In genomic region chr11:19394525-19395016, GRCh38 we compare ENCODE assay signal across 15 cellular contexts.
DNase-seq lines count a peak whose midpoint lies in the region; ATAC-seq and TF ChIP-seq lines count a peak whose summit lies in the region.
"Had no signal": no experiment of that assay in that cellular context is flagged by ENCODE, and none has a peak within 500 bp of the region (broad histone marks: within the 10 kb centered on the region; RNA-seq: fewer than 3 reads in every experiment).

No MANE protein-coding gene starts in this region.

- H3K36me3 Mint-ChIP-seq in activated CD4-positive, alpha-beta T cell treated with anti-CD3 and anti-CD28 coated beads for 36 hours (ENCODE audit: low read depth), result no peaks in the 10 kb centered on the region

- H3K27me3 ChIP-seq in ascending aorta, result no peaks in the 10 kb centered on the region
- H3K27me3 ChIP-seq: tibial nerve had no signal

- intact Hi-C loops in activated CD4-positive, alpha-beta T cell treated with anti-CD3 and anti-CD28 coated beads for 36 hours (cut with DNase I, micrococcal nuclease), result loop anchor here in 1 of 2 experiments (1.0 kb wide), 1 partner anchor 48 kb away; no protein-coding TSS in a partner anchor
- intact Hi-C loops in ascending aorta (cut with DNase I), result no loop called here

- ATAC-seq in activated CD4-positive, alpha-beta T cell treated with anti-CD3 and anti-CD28 coated beads for 36 hours, result peak; percentile 91
- ATAC-seq in GM21423 (IDR thresholded peaks at IDR 0.05; ENCODE audit: unreplicated experiment) (peak; percentile 70), HG03066 (IDR thresholded peaks at IDR 0.05; ENCODE audit: low read depth, unreplicated experiment) (peak; percentile 69)
- ATAC-seq: PC-3 had no signal

- peak; percentile 41 for DNase-seq in activated CD4-positive, alpha-beta T cell treated with anti-CD3 and anti-CD28 coated beads for 36 hours
- no peak for DNase-seq in activated CD4-positive, alpha-beta T cell treated with anti-CD3 and anti-CD28 coated beads for 1 hour
- DNase-seq in coronary artery (ENCODE audit: low spot score), result peak; percentile 22
- no peak for DNase-seq in ascending aorta (ENCODE audit: low spot score in 2 of 2)
- DNase-seq in middle frontal gyrus (ENCODE audit: extremely low spot score, low spot score), result no peak
- DNase-seq in amygdala (lab: John Stamatoyannopoulos, UW), result no peak
- DNase-seq: NCI-H1105 treated with DMSO at 0.1 percent for 48 hours; occipital lobe; PC-3; stimulated activated CD4-positive, alpha-beta T cell treated with anti-CD3 and anti-CD28 coated beads, Interleukin-4, amount 100 ng/mL, for 24 hours; WERI-Rb-1 had no signal

- no peak overlapping the region for H3K27ac Mint-ChIP-seq in activated CD4-positive, alpha-beta T cell treated with anti-CD3 and anti-CD28 coated beads for 36 hours

- peaks cover 4% of the 10 kb centered on the region for H3K4me1 Mint-ChIP-seq in activated CD4-positive, alpha-beta T cell treated with anti-CD3 and anti-CD28 coated beads for 36 hours

- TF ChIP-seq CTCF in coronary artery (IDR thresholded peaks at IDR 0.05) (no peak), ascending aorta (IDR thresholded peaks at IDR 0.05) (no peak)

- H3K4me3 Mint-ChIP-seq in activated CD4-positive, alpha-beta T cell treated with anti-CD3 and anti-CD28 coated beads for 36 hours, result no peak overlapping the region

- H3K4me3 ChIP-seq in coronary artery, result no peak overlapping the region
- no peak overlapping the region for H3K4me3 ChIP-seq in ascending aorta
- H3K4me3 ChIP-seq: tibial nerve had no signal

- H3K9me3 ChIP-seq in ascending aorta, result no peaks in the 10 kb centered on the region

- H3K36me3 ChIP-seq in ascending aorta, result no peaks in the 10 kb centered on the region
- H3K36me3 ChIP-seq: tibial nerve, WERI-Rb-1 had no signal

- POLR2A ChIA-PET in activated CD4-positive, alpha-beta T cell treated with anti-CD3 and anti-CD28 coated beads for 36 hours (lab: Charles Lee), result no interaction called here

- CTCF ChIA-PET in activated CD4-positive, alpha-beta T cell treated with anti-CD3 and anti-CD28 coated beads for 36 hours (lab: Charles Lee), result interaction anchor here (0.9 kb wide), 1 partner anchor 170 kb away, joined by 3 read pairs; no protein-coding TSS in a partner anchor

- H3K9me3 Mint-ChIP-seq in activated CD4-positive, alpha-beta T cell treated with anti-CD3 and anti-CD28 coated beads for 36 hours (ENCODE audit: low read depth), result peaks cover 3% of the 10 kb centered on the region

- H3K4me1 ChIP-seq in ascending aorta, result no peaks in the 10 kb centered on the region

- H3K27ac ChIP-seq in coronary artery (no peak overlapping the region), ascending aorta (no peak overlapping the region)
- H3K27ac ChIP-seq: 22Rv1, tibial nerve, WERI-Rb-1 had no signal

- H3K27me3 Mint-ChIP-seq in activated CD4-positive, alpha-beta T cell treated with anti-CD3 and anti-CD28 coated beads for 36 hours, result peaks cover 14% of the 10 kb centered on the region

Comparison
In these comparisons a context has a peak if more than half of its experiments do, and no peak if none do; other contexts are left out.
1. DNase-seq: peak in activated CD4-positive, alpha-beta T cell treated with anti-CD3 and anti-CD28 coated beads for 36 hours (single experiment) and coronary artery (single experiment); none in activated CD4-positive, alpha-beta T cell treated with anti-CD3 and anti-CD28 coated beads for 1 hour (single experiment), ascending aorta (0 of 2), middle frontal gyrus (single experiment) and amygdala (0 of 56).
2. Peak in every context shown above with its lines, with median percentiles within 50 percentile points of each other: ATAC-seq.